9 cellular contexts compared by ENCODE assay signal in the genomic region with DNA sequence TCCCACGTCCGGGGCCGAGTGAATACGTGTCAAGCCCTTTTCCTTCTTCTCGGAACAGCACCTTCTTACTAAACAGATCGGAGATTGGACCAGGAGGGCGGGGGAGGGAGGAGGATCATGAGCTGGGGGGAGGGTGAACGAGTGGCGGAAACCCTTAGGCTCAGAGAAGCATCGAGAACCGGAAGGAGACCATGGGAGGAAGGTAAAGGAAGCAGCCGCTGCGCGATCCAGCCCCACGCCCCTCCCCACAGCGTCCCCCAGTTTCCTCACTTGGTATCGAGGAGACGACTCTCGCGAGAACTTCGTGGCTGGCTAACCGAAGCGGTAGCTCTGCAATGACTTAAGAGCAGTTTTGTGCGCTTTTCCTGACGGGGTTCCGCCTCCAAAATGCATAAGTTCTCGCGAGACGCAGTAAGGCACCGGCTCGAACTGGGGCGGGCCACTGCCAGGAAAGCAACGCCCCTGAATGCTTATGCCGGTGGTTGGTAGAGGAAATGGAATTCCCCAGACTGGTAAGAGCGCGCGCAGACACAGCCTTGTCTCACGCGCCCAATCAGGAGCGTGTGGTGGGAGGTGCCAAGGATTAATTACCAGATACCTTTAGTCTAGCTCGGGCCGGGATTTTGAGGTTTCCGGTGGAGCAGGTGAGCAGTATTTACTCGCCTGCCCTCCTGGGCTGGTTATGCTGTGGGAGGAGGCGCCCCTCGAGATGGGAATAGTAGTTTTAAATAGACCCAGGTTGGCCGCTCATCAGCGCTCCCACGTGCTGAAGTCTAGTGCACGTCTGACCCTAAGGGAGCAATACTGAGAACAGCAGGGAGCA. TPM values are rescaled to one million over a fixed set of nuclear protein-coding genes. Genes with fewer than 3 reads are reported as not detected.
DNase-seq lines count a peak whose midpoint lies in the region; ATAC-seq and TF ChIP-seq lines count a peak whose summit lies in the region.
"Had no signal": no experiment of that assay in that cellular context is flagged by ENCODE, and none has a peak within 500 bp of the region (broad histone marks: within the 10 kb centered on the region; RNA-seq: fewer than 3 reads in every experiment).

No MANE protein-coding gene starts in this region.

- CTCF ChIA-PET in activated CD4-positive, alpha-beta T cell treated with anti-CD3 and anti-CD28 coated beads, Interleukin-2, amount 10 ng/mL, durations not matched to agents 7 days and 5 days (lab: Charles Lee), result interaction anchor here (0.7 to 3.1 kb wide), 15 partner anchors 10 to 216 kb away, joined by 3 to 21 read pairs (median 3); a partner anchor contains a TSS

- peak overlapping the region in 1 of 2 donors; percentile 97 for H3K4me3 Mint-ChIP-seq in CD14-positive monocyte
- no peak overlapping the region for H3K4me3 Mint-ChIP-seq in activated CD4-positive, alpha-beta T cell treated with anti-CD3 and anti-CD28 coated beads, Interleukin-2, amount 10 ng/mL, durations not matched to agents 7 days and 5 days
- H3K4me3 Mint-ChIP-seq: nephron had no signal

- DNase-seq in CD14-positive monocyte (ENCODE audit: low spot score), result peak; percentile 100
- peak; percentile 96 for DNase-seq in NCI-H526 treated with DMSO at 0.1 percent for 48 hours (lab: John Stamatoyannopoulos, UW)
- peak; percentile 100 for DNase-seq in activated CD4-positive, alpha-beta T cell treated with anti-CD3 and anti-CD28 coated beads, Interleukin-2, amount 10 ng/mL, durations not matched to agents 7 days and 5 days
- peak; percentile 100 for DNase-seq in dedifferentiated amniotic fluid mesenchymal stem cell (ENCODE audit: extremely low spot score)
- peak; percentile 100 for DNase-seq in left kidney (ENCODE audit: low read depth, low spot score)
- DNase-seq in stimulated activated CD4-positive, alpha-beta T cell treated with anti-CD3 and anti-CD28 coated beads, Interleukin-1b, Interleukin-23, amount 100 ng/mL, for 48 hours, result peak; percentile 99

- no peaks in the 10 kb centered on the region for H3K27me3 Mint-ChIP-seq in CD14-positive monocyte (ENCODE audit: low read depth in 3 of 3)
- no peaks in the 10 kb centered on the region for H3K27me3 Mint-ChIP-seq in activated CD4-positive, alpha-beta T cell treated with anti-CD3 and anti-CD28 coated beads, Interleukin-2, amount 10 ng/mL, durations not matched to agents 7 days and 5 days

- peaks cover 1 to 2% of the 10 kb centered on the region in 2 donors for H3K36me3 Mint-ChIP-seq in CD14-positive monocyte
- H3K36me3 Mint-ChIP-seq in activated CD4-positive, alpha-beta T cell treated with anti-CD3 and anti-CD28 coated beads, Interleukin-2, amount 10 ng/mL, durations not matched to agents 7 days and 5 days (ENCODE audit: low read depth), result peaks cover 13% of the 10 kb centered on the region

- peaks cover 0 to 3% (median 0%) of the 10 kb centered on the region in 7 donors for H3K9me3 Mint-ChIP-seq in CD14-positive monocyte
- H3K9me3 Mint-ChIP-seq in activated CD4-positive, alpha-beta T cell treated with anti-CD3 and anti-CD28 coated beads, Interleukin-2, amount 10 ng/mL, durations not matched to agents 7 days and 5 days, result no peaks in the 10 kb centered on the region
- H3K9me3 Mint-ChIP-seq: nephron had no signal

- POLR2A ChIA-PET in activated CD4-positive, alpha-beta T cell treated with anti-CD3 and anti-CD28 coated beads, Interleukin-2, amount 10 ng/mL, durations not matched to agents 7 days and 5 days (lab: Charles Lee), result interaction anchor here (0.6 to 3.3 kb wide), 5 partner anchors 26 to 328 kb away, joined by 3 to 51 read pairs (median 3); a partner anchor contains a TSS

- ATAC-seq in GM19372 (IDR thresholded peaks at IDR 0.05; ENCODE audit: low read depth, unreplicated experiment) (peak; percentile 77), HG03520 (IDR thresholded peaks at IDR 0.05; ENCODE audit: unreplicated experiment) (peak; percentile 67)

- intact Hi-C loops in CD14-positive monocyte (cut with micrococcal nuclease), result loop anchor here (2.0 to 10.0 kb wide), 6 partner anchors 39 to 325 kb away; a partner anchor contains a TSS

- H3K4me1 Mint-ChIP-seq in CD14-positive monocyte, result peaks cover 29% of the 10 kb centered on the region
- peaks cover 33% of the 10 kb centered on the region for H3K4me1 Mint-ChIP-seq in activated CD4-positive, alpha-beta T cell treated with anti-CD3 and anti-CD28 coated beads, Interleukin-2, amount 10 ng/mL, durations not matched to agents 7 days and 5 days

- no peak for TF ChIP-seq CTCF in CD14-positive monocyte (IDR thresholded peaks at IDR 0.05)

- H3K27ac Mint-ChIP-seq in CD14-positive monocyte, result no peak overlapping the region
- H3K27ac Mint-ChIP-seq in activated CD4-positive, alpha-beta T cell treated with anti-CD3 and anti-CD28 coated beads, Interleukin-2, amount 10 ng/mL, durations not matched to agents 7 days and 5 days, result no peak overlapping the region
- H3K27ac Mint-ChIP-seq: nephron had no signal

RNA-seq across cellular contexts. Expression of a gene that starts 0.5 kb away (rescaled TPM):
- 100 to 1,000 TPM; 457 to 499 TPM for polyA plus RNA-seq in CD14-positive monocyte
- 100 to 1,000 TPM; 360 to 500 TPM for total RNA-seq in activated CD4-positive, alpha-beta T cell treated with anti-CD3 and anti-CD28 coated beads, Interleukin-2, amount 10 ng/mL, durations not matched to agents 7 days and 5 days

RNA-seq across cellular contexts. Expression of a gene that starts 40.9 kb away (rescaled TPM):
- polyA plus RNA-seq in CD14-positive monocyte, result 10 to 100 TPM; 29.1 to 30.2 TPM
- total RNA-seq in activated CD4-positive, alpha-beta T cell treated with anti-CD3 and anti-CD28 coated beads, Interleukin-2, amount 10 ng/mL, durations not matched to agents 7 days and 5 days, result 10 to 100 TPM; 35.1 to 40.7 TPM

Comparison
In these comparisons a context has a peak if more than half of its experiments do, and no peak if none do; other contexts are left out.
1. Peak in every context shown above with its lines: DNase-seq and ATAC-seq.